Comparison of ENCODE assay signal across 12 cellular contexts in the genomic region with DNA sequence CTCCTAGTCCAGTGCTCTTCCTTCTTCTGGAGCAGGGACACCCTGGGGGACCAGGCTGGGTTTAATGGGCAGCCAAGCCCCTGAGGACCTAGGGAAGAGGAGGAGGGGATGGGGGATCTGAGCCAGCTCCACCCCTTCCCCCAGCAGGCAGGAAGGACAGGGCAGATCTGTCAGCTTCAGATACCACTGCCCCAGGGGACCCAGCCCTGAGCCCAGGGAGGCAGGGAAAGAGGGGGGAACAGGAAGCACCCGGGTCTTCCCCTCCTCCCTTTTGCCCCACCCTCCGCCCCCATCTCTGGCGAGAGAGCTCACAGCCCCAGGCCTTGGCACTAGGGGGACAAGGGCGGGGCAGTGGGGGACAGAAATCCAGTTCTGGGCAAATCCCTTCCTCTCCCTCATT. TPM values are rescaled to one million over a fixed set of nuclear protein-coding genes. Genes with fewer than 3 reads are reported as not detected.
DNase-seq lines count a peak whose midpoint lies in the region; ATAC-seq, FAIRE-seq and TF ChIP-seq lines count a peak whose summit lies in the region.
"Had no signal": no experiment of that assay in that cellular context is flagged by ENCODE, and none has a peak within 500 bp of the region (broad histone marks: within the 10 kb centered on the region; RNA-seq: fewer than 3 reads in every experiment).

No MANE protein-coding gene starts in this region.

- no peaks in the 10 kb centered on the region for H4K20me1 ChIP-seq in GM12878 (ENCODE audit: control insufficient read depth, insufficient read depth)

- no peaks in the 10 kb centered on the region for H3K79me1 ChIP-seq in trophoblast cell (ENCODE audit: low read length)

- H3K4me3 ChIP-seq in GM12878 (no peak overlapping the region), prostate gland (no peak overlapping the region), trophoblast cell (ENCODE audit: low read depth, low read length) (no peak overlapping the region)
- H3K4me3 ChIP-seq: gastroesophageal sphincter had no signal

- no peak for TF ChIP-seq RAD21 in GM12878 (IDR thresholded peaks at IDR 0.05; ENCODE audit: insufficient read depth, low read depth, low read length)

- no peak overlapping the region for H4K91ac ChIP-seq in trophoblast cell (ENCODE audit: low read depth, low read length)

- H2AK5ac ChIP-seq in trophoblast cell (ENCODE audit: low read length) = no peak overlapping the region

- no peaks in the 10 kb centered on the region for H3K4me1 ChIP-seq in GM12878 (ENCODE audit: control insufficient read depth, insufficient read depth, low read length)
- H3K4me1 ChIP-seq in prostate gland (replicated peaks) = no peaks in the 10 kb centered on the region
- H3K4me1 ChIP-seq in trophoblast cell (ENCODE audit: control insufficient read depth in 1 of 2, insufficient read depth in 2 of 2, low read length in 2 of 2) = no peaks in the 10 kb centered on the region

- BruUV-seq in GM12878 (replicated peaks; lab: Mats Ljungman, UMichigan) = no TSS peak

- H4K8ac ChIP-seq in trophoblast cell (ENCODE audit: low read depth, low read length) = no peak overlapping the region

- H3K27me3 ChIP-seq in GM12878 (replicated peaks in 1 of 2; ENCODE audit: control insufficient read depth in 2 of 2, insufficient read depth in 2 of 2, low read length in 1 of 2) (no peaks in the 10 kb centered on the region; a peak in 1 of 4 replicates), prostate gland (replicated peaks; ENCODE audit: insufficient read depth) (no peaks in the 10 kb centered on the region), trophoblast cell (ENCODE audit: insufficient read depth, low read length) (no peaks in the 10 kb centered on the region)
- H3K27me3 ChIP-seq: gastroesophageal sphincter had no signal

- CTCF ChIA-PET in GM12878 (lab: Yijun Ruan, JAX) = interaction anchor here (0.9 to 1.0 kb wide), 2 partner anchors 38 to 56 kb away, joined by 4 read pairs; no protein-coding TSS in a partner anchor

- TF ChIP-seq EP300 in GM12878 (IDR thresholded peaks at IDR 0.05; ENCODE audit: borderline replicate concordance in 1 of 2, control insufficient read depth in 1 of 2, low read depth in 2 of 2, low read length in 2 of 2) = no peak

- H3K18ac ChIP-seq in trophoblast cell (ENCODE audit: low read length) = no peak overlapping the region

- H3K4me2 ChIP-seq in GM12878 (ENCODE audit: control insufficient read depth, insufficient read depth) = no peak overlapping the region
- H3K4me2 ChIP-seq in trophoblast cell (ENCODE audit: low read length) = no peak overlapping the region

- H3K36me3 ChIP-seq in GM12878 (ENCODE audit: control insufficient read depth in 2 of 2, insufficient read depth in 2 of 2, low read length in 1 of 2) (no peaks in the 10 kb centered on the region), prostate gland (no peaks in the 10 kb centered on the region), trophoblast cell (ENCODE audit: control insufficient read depth in 1 of 2, insufficient read depth in 2 of 2, low read length in 2 of 2) (no peaks in the 10 kb centered on the region)

- no peak overlapping the region for H3K4ac ChIP-seq in trophoblast cell (ENCODE audit: low read depth, low read length)

- intact Hi-C loops in GM12878 (cut with micrococcal nuclease; ENCODE audit: unreplicated experiment) = no loop called here
- intact Hi-C loops in prostate gland (cut with DNase I) = no loop called here

- TF ChIP-seq CTCF in GM12878 (IDR thresholded peaks at IDR 0.05 in 2 of 3, conservative IDR thresholded peaks at IDR 0.05 in 1 of 3; ENCODE audit: control insufficient read depth in 2 of 3, extremely low read depth in 1 of 3, insufficient read depth in 1 of 3, low read depth in 3 of 3, low read length in 3 of 3) (no peak), prostate gland (IDR thresholded peaks at IDR 0.05) (no peak)

- H2BK120ac ChIP-seq in trophoblast cell (ENCODE audit: insufficient read depth, low read length, poor library complexity) = no peak overlapping the region

- POLR2A ChIA-PET in GM12878 (lab: Charles Lee) = no interaction called here

- DNase-seq in ELF-1 (ENCODE audit: low read depth, low spot score) (peak; percentile 24), NCI-H2171 (lab: John Stamatoyannopoulos, UW) (peak; percentile 23), GM12878 (ENCODE audit: low read depth, low spot score) (no peak), prostate gland (ENCODE audit: low spot score) (peak; percentile 17), A172 (ENCODE audit: low spot score) (no peak), trophoblast cell (no peak)
- DNase-seq in activated CD4-positive, alpha-beta T cell treated with anti-CD3 and anti-CD28 coated beads, Interleukin-2, amount 50 U/mL, for 1 hour = no peak
- DNase-seq: cerebellar nuclear complex had no signal

- H2AFZ ChIP-seq in GM12878 (ENCODE audit: control insufficient read depth, low read depth, low read length) = no peak overlapping the region; the same call in 1 of the 2 replicates
- H2AFZ ChIP-seq in trophoblast cell (ENCODE audit: insufficient read depth, low read length, poor library complexity) = no peak overlapping the region

- no peak overlapping the region for H2BK5ac ChIP-seq in trophoblast cell (ENCODE audit: low read depth, low read length, poor library complexity)

- SMC1A ChIA-PET in GM12878 (lab: Charles Lee; ENCODE audit: uncharacterized antibody, unreplicated experiment) = interaction anchor here (0.6 to 2.2 kb wide), 3 partner anchors 39 to 593 kb away, joined by 3 to 7 read pairs (median 3); no protein-coding TSS in a partner anchor

- TF ChIP-seq POLR2A in GM12878 (IDR thresholded peaks at IDR 0.05; ENCODE audit: low read depth, low read length) (no peak), prostate gland (IDR thresholded peaks at IDR 0.05) (no peak)

- H3K9ac ChIP-seq in GM12878 (ENCODE audit: control insufficient read depth, insufficient read depth, low read length) = no peak overlapping the region
- H3K9ac ChIP-seq in trophoblast cell (ENCODE audit: low read length) = no peak overlapping the region

- WGBS in GM12878 (ENCODE audit: insufficient coverage, insufficient replicate concordance, low lambda C conversion rate, missing lambda C conversion rate) = 10% methylated on average over 2 of the region's 4 CpGs
- 19% methylated on average over 4 of the region's 4 CpGs for WGBS in prostate gland
- WGBS in trophoblast cell (ENCODE audit: extremely low coverage, insufficient coverage, insufficient read length) = no CpG with 5 or more reads among the region's 4 CpGs

- FAIRE-seq in GM12878 (lab: Jason Lieb, UNC) = no peak
- FAIRE-seq: endothelial cell of umbilical vein had no signal

- H3K23ac ChIP-seq in trophoblast cell (ENCODE audit: low read length) = no peak overlapping the region

- H3K27ac ChIP-seq in GM12878 (ENCODE audit: control insufficient read depth, insufficient read depth) (no peak overlapping the region), prostate gland (no peak overlapping the region), trophoblast cell (ENCODE audit: low read depth, low read length) (no peak overlapping the region)

- no peak overlapping the region for H2BK12ac ChIP-seq in trophoblast cell (ENCODE audit: low read length)

- no peak overlapping the region for H4K12ac ChIP-seq in trophoblast cell (ENCODE audit: low read depth, low read length)

- RAD21 ChIA-PET in GM12878 (lab: Charles Lee; ENCODE audit: unreplicated experiment) = interaction anchor here (0.6 to 0.9 kb wide), 2 partner anchors 43 to 56 kb away, joined by 3 to 4 read pairs; partner anchors contain the start of genes C22orf23 and POLR2F

- H3K79me2 ChIP-seq in GM12878 (ENCODE audit: control insufficient read depth, insufficient read depth, low read length) (no peaks in the 10 kb centered on the region), trophoblast cell (ENCODE audit: control insufficient read depth, insufficient read depth, low read length, poor library complexity) (no peaks in the 10 kb centered on the region)

- H3K9me3 ChIP-seq in GM12878 (replicated peaks; ENCODE audit: control insufficient read depth, insufficient read depth, low read length) = no peaks in the 10 kb centered on the region
- no peaks in the 10 kb centered on the region for H3K9me3 ChIP-seq in prostate gland
- H3K9me3 ChIP-seq in trophoblast cell (ENCODE audit: insufficient read depth, low read depth, low read length) = no peaks in the 10 kb centered on the region
- H3K9me3 ChIP-seq: gastroesophageal sphincter had no signal

- H3K14ac ChIP-seq in trophoblast cell (ENCODE audit: low read length) = no peak overlapping the region

- peak; percentile 69 for ATAC-seq in GM12878
- ATAC-seq: gastroesophageal sphincter, Right ventricle myocardium inferior had no signal

- in situ Hi-C loops in GM12878 (cut with MboI) = no loop called here

RNA-seq across cellular contexts. Expression of gene SOX10, which starts 11.7 kb away (rescaled TPM):
- not detected in 2 replicates for total RNA-seq in GM12878 (2013; cell fraction: nucleolus; rRNA removed)
- total RNA-seq in GM12878 (2014; rRNA removed) (not detected in 2 replicates), GM12878 (2014; rRNA removed; fragmentation: Illumina TruSeq; extraction: Trizol) (not detected in 2 replicates), GM12878 (2021) (not detected in 2 replicates), prostate gland (1 to 10 TPM; 3.3 to 8.1 TPM)
- polyA plus RNA-seq in GM12878 (2011; ENCODE audit: low read depth) = not detected
- polyA plus RNA-seq in GM12878 (2011; rRNA removed) (not detected in 2 replicates), GM12878 (2014; fragmentation: Illumina TruSeq; extraction: Trizol) (not detected in 2 replicates), GM12878 (2014; fragmentation: Nextera tagmentation; extraction: Ambion mirVana) (not detected), GM12878 (2014; rRNA removed) (not detected in 2 replicates), GM12878 (2016; fragmentation: Nextera tagmentation; extraction: Ambion mirVana) (under 1 TPM in 1 of 2 experiments, not detected in 1; 0.05 TPM)
- polyA plus RNA-seq in GM12878 (2011; cell fraction: cytosol; rRNA removed) = not detected in 2 replicates
- polyA plus RNA-seq in GM12878 (2011; cell fraction: nucleus; rRNA removed) = not detected in 2 replicates
- polyA plus RNA-seq in GM12878 (2012) = 0.11 TPM in 1 of 2 replicates, not detected in the other
- polyA minus RNA-seq in GM12878 (2011; rRNA and poly(A)+ RNA removed) = not detected in 2 replicates
- polyA minus RNA-seq in GM12878 (2011; cell fraction: cytosol; rRNA and poly(A)+ RNA removed) = not detected in 2 replicates
- not detected in 2 replicates for polyA minus RNA-seq in GM12878 (2011; cell fraction: nucleus; rRNA and poly(A)+ RNA removed)
- total RNA-seq in A172 (2014; rRNA removed; shearing (Covaris generic)) = not detected in 2 replicates
- 0.10 and 0.15 TPM in 2 replicates for polyA plus RNA-seq in trophoblast cell (2013)
- total RNA-seq: endothelial cell of umbilical vein had no signal
- polyA plus RNA-seq: endothelial cell of umbilical vein had no signal

RNA-seq across cellular contexts. Expression of gene POLR2F, which starts 42.6 kb away (rescaled TPM):
- total RNA-seq in GM12878 (2013; cell fraction: nucleolus; rRNA removed) = 33.4 and 34.0 TPM in 2 replicates
- total RNA-seq in GM12878 (2014; rRNA removed) (71.9 and 93.2 TPM in 2 replicates), GM12878 (2014; rRNA removed; fragmentation: Illumina TruSeq; extraction: Trizol) (70.3 and 78.3 TPM in 2 replicates), GM12878 (2021) (86.8 and 86.9 TPM in 2 replicates), prostate gland (100 to 1,000 TPM in 1 of 2 donors, 10 to 100 TPM in 1; 63.1 to 157 TPM)
- 24.3 TPM for polyA plus RNA-seq in GM12878 (2011; ENCODE audit: low read depth)
- polyA plus RNA-seq in GM12878 (2011; rRNA removed) (67.4 and 90.7 TPM in 2 replicates), GM12878 (2014; fragmentation: Illumina TruSeq; extraction: Trizol) (23.2 and 86.8 TPM in 2 replicates), GM12878 (2014; fragmentation: Nextera tagmentation; extraction: Ambion mirVana) (100 to 1,000 TPM; 109 to 133 TPM), GM12878 (2014; rRNA removed) (165 and 203 TPM in 2 replicates), GM12878 (2016; fragmentation: Nextera tagmentation; extraction: Ambion mirVana) (100 to 1,000 TPM; 209 to 218 TPM)
- 96.3 and 137 TPM in 2 replicates for polyA plus RNA-seq in GM12878 (2011; cell fraction: cytosol; rRNA removed)
- 54.2 and 86.7 TPM in 2 replicates for polyA plus RNA-seq in GM12878 (2011; cell fraction: nucleus; rRNA removed)
- 57.8 and 79.2 TPM in 2 replicates for polyA plus RNA-seq in GM12878 (2012)
- 12.5 and 12.9 TPM in 2 replicates for polyA minus RNA-seq in GM12878 (2011; rRNA and poly(A)+ RNA removed)
- polyA minus RNA-seq in GM12878 (2011; cell fraction: cytosol; rRNA and poly(A)+ RNA removed) = 12.1 and 14.2 TPM in 2 replicates
- 4.1 and 10.6 TPM in 2 replicates for polyA minus RNA-seq in GM12878 (2011; cell fraction: nucleus; rRNA and poly(A)+ RNA removed)
- 53.1 and 68.1 TPM in 2 replicates for total RNA-seq in A172 (2014; rRNA removed; shearing (Covaris generic))
- polyA plus RNA-seq in trophoblast cell (2013) = 140 and 147 TPM in 2 replicates

RNA-seq across cellular contexts. Expression of gene C22orf23, which starts 42.7 kb away (rescaled TPM):
- total RNA-seq in GM12878 (2013; cell fraction: nucleolus; rRNA removed) = not detected in 2 replicates
- 0.11 TPM in 1 of 2 replicates, not detected in the other for total RNA-seq in GM12878 (2014; rRNA removed)
- 0.14 TPM in 1 of 2 replicates, not detected in the other for total RNA-seq in GM12878 (2014; rRNA removed; fragmentation: Illumina TruSeq; extraction: Trizol)
- not detected in 2 replicates for total RNA-seq in GM12878 (2021)
- polyA plus RNA-seq in GM12878 (2011; ENCODE audit: low read depth) = not detected
- 0.10 and 0.17 TPM in 2 replicates for polyA plus RNA-seq in GM12878 (2011; rRNA removed)
- 0.06 and 0.10 TPM in 2 replicates for polyA plus RNA-seq in GM12878 (2011; cell fraction: cytosol; rRNA removed)
- 0.07 and 0.21 TPM in 2 replicates for polyA plus RNA-seq in GM12878 (2011; cell fraction: nucleus; rRNA removed)
- polyA plus RNA-seq in GM12878 (2012) = 0.18 and 0.24 TPM in 2 replicates
- 0.04 TPM in 1 of 2 replicates, not detected in the other for polyA plus RNA-seq in GM12878 (2014; fragmentation: Illumina TruSeq; extraction: Trizol)
- not detected for polyA plus RNA-seq in GM12878 (2014; fragmentation: Nextera tagmentation; extraction: Ambion mirVana)
- 0.11 TPM in 1 of 2 replicates, not detected in the other for polyA plus RNA-seq in GM12878 (2014; rRNA removed)
- polyA plus RNA-seq in GM12878 (2016; fragmentation: Nextera tagmentation; extraction: Ambion mirVana) = under 1 TPM; 0.11 to 0.38 TPM
- not detected in 2 replicates for polyA minus RNA-seq in GM12878 (2011; rRNA and poly(A)+ RNA removed)
- not detected in 2 replicates for polyA minus RNA-seq in GM12878 (2011; cell fraction: cytosol; rRNA and poly(A)+ RNA removed)
- 0.24 TPM in 1 of 2 replicates, not detected in the other for polyA minus RNA-seq in GM12878 (2011; cell fraction: nucleus; rRNA and poly(A)+ RNA removed)
- 1 to 10 TPM in 1 of 2 donors, not detected in 1; 9.7 TPM for total RNA-seq in prostate gland
- total RNA-seq in A172 (2014; rRNA removed; shearing (Covaris generic)) = 0.10 TPM in 1 of 2 replicates, not detected in the other
- polyA plus RNA-seq in trophoblast cell (2013) = 0.12 and 0.18 TPM in 2 replicates
- total RNA-seq: mucosa of gallbladder had no signal

Comparison
In these comparisons a context has a peak if more than half of its experiments do, and no peak if none do; other contexts are left out.
1. DNase-seq: peak in ELF-1 (single experiment), NCI-H2171 (single experiment) and prostate gland (single experiment); none in GM12878 (single experiment), A172 (single experiment), trophoblast cell (0 of 2) and activated CD4-positive, alpha-beta T cell treated with anti-CD3 and anti-CD28 coated beads, Interleukin-2, amount 50 U/mL, for 1 hour (single experiment).